ENCODE assay signal across 8 cellular contexts in the genomic region with DNA sequence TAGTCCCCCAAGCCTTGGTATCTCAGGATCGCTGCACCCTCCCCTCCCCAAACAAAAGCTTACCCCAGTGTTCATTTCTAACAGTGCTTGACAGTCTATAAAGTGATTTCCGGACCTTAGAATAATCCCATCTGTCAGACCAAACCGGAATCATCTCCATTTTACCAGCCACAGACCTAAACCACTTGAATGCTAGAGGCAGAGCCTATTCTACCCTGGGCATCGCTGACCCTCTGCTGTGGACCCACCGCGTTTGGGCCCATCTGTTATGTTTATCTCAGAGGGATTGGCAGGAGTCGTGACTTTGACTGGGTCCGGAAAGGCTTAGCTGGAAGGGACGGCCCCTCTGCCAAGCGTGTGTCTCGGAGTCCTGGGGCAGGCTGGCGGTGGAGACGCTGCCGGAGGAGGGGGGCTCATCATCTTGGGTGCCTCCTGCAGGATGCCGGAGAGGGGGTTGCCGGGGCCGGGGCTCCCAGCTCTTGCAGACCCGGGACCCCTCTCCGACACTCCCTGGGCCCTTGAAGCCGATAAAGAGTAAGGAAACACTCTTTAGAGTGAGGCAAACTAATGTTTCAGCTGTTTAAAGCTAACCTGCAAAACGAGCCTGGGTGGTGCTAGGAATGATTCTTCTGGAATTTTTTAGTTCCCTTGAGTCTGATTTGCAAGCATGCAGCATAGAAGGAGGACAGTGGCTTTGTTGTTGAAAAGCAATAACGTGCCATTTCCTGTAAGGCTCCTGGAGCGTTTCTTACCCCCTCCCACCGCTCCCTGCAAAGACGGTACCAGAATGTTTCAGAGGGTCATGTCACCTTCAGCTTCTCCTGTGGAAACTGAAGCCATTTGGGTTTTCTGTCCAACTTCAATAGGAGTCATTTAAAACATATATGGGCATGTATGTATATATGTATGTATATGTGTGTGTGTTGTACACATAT. TPM values are rescaled to one million over a fixed set of nuclear protein-coding genes. Genes with fewer than 3 reads are reported as not detected.
DNase-seq lines count a peak whose midpoint lies in the region; ATAC-seq, FAIRE-seq and TF ChIP-seq lines count a peak whose summit lies in the region.

No MANE protein-coding gene starts in this region.

- H3K4me3 ChIP-seq in adipocyte (ENCODE audit: low read length) (peak overlapping the region; percentile 87), kidney (ENCODE audit: low read length in 2 of 2) (peak overlapping the region; percentile 62 to 73)

- no peak for TF ChIP-seq CTCF in kidney (IDR thresholded peaks at IDR 0.05; ENCODE audit: borderline replicate concordance, extremely low read depth, insufficient read depth)

- H3K27ac ChIP-seq in kidney (ENCODE audit: low read depth in 2 of 2, low read length in 2 of 2): peak overlapping the region; percentile 81

- H3K4me1 ChIP-seq in ES-I3 (ENCODE audit: insufficient read depth, low read length) (no peaks in the 10 kb centered on the region), adipocyte (ENCODE audit: control insufficient read depth, insufficient read depth, low read length) (peaks cover 39% of the 10 kb centered on the region), kidney (ENCODE audit: control insufficient read depth in 1 of 2, insufficient read depth in 1 of 2, low read depth in 1 of 2, low read length in 2 of 2) (peaks cover 25 to 29% of the 10 kb centered on the region in 2 donors)

- peak overlapping the region; percentile 31; the same call in 1 of the 2 replicates for H3K9ac ChIP-seq in ES-I3 (ENCODE audit: low read depth, low read length)
- H3K9ac ChIP-seq in adipocyte (ENCODE audit: low read length): peak overlapping the region; percentile 84
- H3K9ac ChIP-seq in kidney (ENCODE audit: low read length in 2 of 2): peak overlapping the region; percentile 49 to 51

- H3K36me3 ChIP-seq in ES-I3 (ENCODE audit: insufficient read depth, low read length): no peaks in the 10 kb centered on the region
- H3K36me3 ChIP-seq in adipocyte (ENCODE audit: control insufficient read depth, insufficient read depth, low read length, severe bottlenecking): no peaks in the 10 kb centered on the region
- H3K36me3 ChIP-seq in kidney (ENCODE audit: control insufficient read depth in 1 of 2, insufficient read depth in 2 of 2, low read length in 2 of 2): no peaks in the 10 kb centered on the region

- no peaks in the 10 kb centered on the region for H3K27me3 ChIP-seq in adipocyte (replicated peaks; ENCODE audit: control insufficient read depth, insufficient read depth, low read length)

- H3K9me3 ChIP-seq in ES-I3 (ENCODE audit: control insufficient read depth, insufficient read depth, low read length) (no peaks in the 10 kb centered on the region), adipocyte (ENCODE audit: control insufficient read depth, low read length) (no peaks in the 10 kb centered on the region), kidney (ENCODE audit: control insufficient read depth in 1 of 2, low read length in 2 of 2) (no peaks in the 10 kb centered on the region)

- DNase-seq in NCI-H524 treated with DMSO at 0.1 percent for 48 hours (lab: John Stamatoyannopoulos, UW) (peak; percentile 62), adipocyte (ENCODE audit: low read depth) (peak; percentile 34), kidney (no peak), middle frontal gyrus (ENCODE audit: extremely low spot score, low spot score) (no peak)
- DNase-seq in stimulated activated CD4-positive, alpha-beta T cell treated with anti-CD3 and anti-CD28 coated beads, Interleukin-4, amount 100 ng/mL, for 24 hours: peak; percentile 45
- DNase-seq in NK-92 treated with Interleukin-12 subunit alpha and Interleukin-12 subunit beta, amount 100 ng/mL, for 24 hours (lab: John Stamatoyannopoulos, UW): no peak

- intact Hi-C loops in kidney (cut with DNase I): no loop called here

- ATAC-seq in GM21619 (IDR thresholded peaks at IDR 0.05; ENCODE audit: unreplicated experiment): no peak

- FAIRE-seq in kidney (lab: Jason Lieb, UNC): no peak

RNA-seq across cellular contexts. Expression of a gene that starts 1.3 kb away (rescaled TPM):
- 9.7 TPM for total RNA-seq in kidney
- 70.7 TPM for polyA plus RNA-seq in kidney (ENCODE audit: insufficient read depth, low read depth, low replicate concordance)

RNA-seq across cellular contexts. Expression of a gene that starts 31.7 kb away (rescaled TPM):
- 23.0 TPM for total RNA-seq in kidney
- 24.6 TPM for polyA plus RNA-seq in kidney (ENCODE audit: insufficient read depth, low read depth, low replicate concordance)

RNA-seq across cellular contexts. Expression of a gene that starts 31.8 kb away (rescaled TPM):
- 74.1 TPM for total RNA-seq in kidney
- 47.5 TPM for polyA plus RNA-seq in kidney (ENCODE audit: insufficient read depth, low read depth, low replicate concordance)

Comparison
In these comparisons a context has a peak if more than half of its experiments do, and no peak if none do; other contexts are left out.
1. H3K9ac ChIP-seq: peak in every context shown above with its lines; median percentile 84 in adipocyte; 50 in kidney; 31 in ES-I3.
2. DNase-seq: peak in NCI-H524 treated with DMSO at 0.1 percent for 48 hours (single experiment), adipocyte (single experiment) and stimulated activated CD4-positive, alpha-beta T cell treated with anti-CD3 and anti-CD28 coated beads, Interleukin-4, amount 100 ng/mL, for 24 hours (single experiment); none in kidney (single experiment), middle frontal gyrus (single experiment) and NK-92 treated with Interleukin-12 subunit alpha and Interleukin-12 subunit beta, amount 100 ng/mL, for 24 hours (single experiment).